In genomic region chr7:136869991-136870798, GRCh38 we compare ENCODE assay signal across 11 cellular contexts. TPM values are rescaled to one million over a fixed set of nuclear protein-coding genes. Genes with fewer than 3 reads are reported as not detected.
A peak's percentile ranks its signal among the peaks of the same experiment; 100 is the strongest.
DNase-seq lines count a peak whose midpoint lies in the region; ATAC-seq and TF ChIP-seq lines count a peak whose summit lies in the region.
"Had no signal": no experiment of that assay in that cellular context is flagged by ENCODE, and none has a peak within 500 bp of the region (broad histone marks: within the 10 kb centered on the region; RNA-seq: fewer than 3 reads in every experiment).

No MANE protein-coding gene starts in this region.

- H3K36me3 ChIP-seq in BE2C: no peaks in the 10 kb centered on the region
- H3K36me3 ChIP-seq in Panc1 (ENCODE audit: control insufficient read depth, insufficient read depth, low read length): no peaks in the 10 kb centered on the region
- H3K36me3 ChIP-seq in gastroesophageal sphincter: no peaks in the 10 kb centered on the region
- H3K36me3 ChIP-seq in neural progenitor cell: no peaks in the 10 kb centered on the region

- TF ChIP-seq CTCF in BE2C (IDR thresholded peaks at IDR 0.05; ENCODE audit: low read depth, low read length) (no peak), Panc1 (IDR thresholded peaks at IDR 0.05) (no peak), gastroesophageal sphincter (IDR thresholded peaks at IDR 0.05) (no peak), neural progenitor cell (IDR thresholded peaks at IDR 0.05) (no peak)

- no peaks in the 10 kb centered on the region for H3K79me2 ChIP-seq in neural progenitor cell (ENCODE audit: low read depth)

- no peak for TF ChIP-seq POLR2A in gastroesophageal sphincter (IDR thresholded peaks at IDR 0.05)

- ATAC-seq in Panc1 (0 out of 2 replicates have a peak, but pooled peaks have one; percentile 45), gastroesophageal sphincter (peak; percentile 18)

- peaks cover 31% of the 10 kb centered on the region for H3K27me3 ChIP-seq in BE2C
- H3K27me3 ChIP-seq in Panc1 (ENCODE audit: control insufficient read depth, insufficient read depth, low read length): peaks cover 2% of the 10 kb centered on the region
- H3K27me3 ChIP-seq in gastroesophageal sphincter: peaks cover 37% of the 10 kb centered on the region
- H3K27me3 ChIP-seq in neural progenitor cell: peaks cover 91% of the 10 kb centered on the region

- no peak for TF ChIP-seq EP300 in gastroesophageal sphincter (IDR thresholded peaks at IDR 0.05)

- H3K4me2 ChIP-seq in neural progenitor cell: peak overlapping the region; percentile 86

- DNase-seq in BE2C (peak; percentile 24), Panc1 (ENCODE audit: low read depth, low spot score) (no peak), neural progenitor cell (ENCODE audit: low spot score) (peak; percentile 48), NCI-H446 (lab: John Stamatoyannopoulos, UW) (no peak), RKO (ENCODE audit: low spot score) (no peak), cerebellum (ENCODE audit: low spot score) (no peak)
- DNase-seq in activated CD4-positive, alpha-beta T cell treated with anti-CD3 and anti-CD28 coated beads, Interleukin-2, amount 50 U/mL, for 48 hours: no peak
- DNase-seq: activated CD4-positive, alpha-beta T cell treated with anti-CD3 and anti-CD28 coated beads for 48 hours; NCI-H774 had no signal

- peak overlapping the region; percentile 90 for H3K4me3 Mint-ChIP-seq in neural progenitor cell

- H3K9me3 Mint-ChIP-seq in neural progenitor cell: no peaks in the 10 kb centered on the region

- peaks cover 37% of the 10 kb centered on the region for H4K20me1 ChIP-seq in neural progenitor cell (ENCODE audit: low read depth)

- peaks cover 7% of the 10 kb centered on the region; the same call in 1 of the 2 replicates for H3K4me1 ChIP-seq in BE2C
- H3K4me1 ChIP-seq in Panc1 (ENCODE audit: control insufficient read depth, insufficient read depth, low read length): no peaks in the 10 kb centered on the region
- H3K4me1 ChIP-seq in gastroesophageal sphincter: peaks cover 0 to 40% (median 26%) of the 10 kb centered on the region in 3 donors
- H3K4me1 ChIP-seq in neural progenitor cell: peaks cover 17% of the 10 kb centered on the region

- CTCF ChIA-PET in Panc1 (lab: Charles Lee): interaction anchor here (0.6 kb wide), 1 partner anchor 1610 kb away, joined by 11 read pairs; no protein-coding TSS in a partner anchor

- peak overlapping the region; percentile 76 for H2AFZ ChIP-seq in neural progenitor cell (replicated peaks)

- BruUV-seq in Panc1 (replicated peaks; lab: Mats Ljungman, UMichigan): no TSS peak

- H3K27me3 Mint-ChIP-seq in neural progenitor cell (ENCODE audit: insufficient read depth, low read depth): peaks cover 47% of the 10 kb centered on the region

- H3F3A ChIP-seq in neural progenitor cell (ENCODE audit: low read depth): no peaks in the 10 kb centered on the region

- intact Hi-C loops in Panc1 (cut with micrococcal nuclease; ENCODE audit: unreplicated experiment): no loop called here

- no peak overlapping the region for H3K27ac Mint-ChIP-seq in neural progenitor cell

- H3K27ac ChIP-seq in Panc1 (ENCODE audit: low read length) (no peak overlapping the region), gastroesophageal sphincter (peak overlapping the region in 2 of 4 donors; percentile 76 to 77), neural progenitor cell (no peak overlapping the region)
- H3K27ac ChIP-seq: HL-60 had no signal

- in situ Hi-C loops in Panc1 (cut with HindIII; ENCODE audit: low pct_unique_long_range_greater_than_20kb, low sequenced_read_pairs): no loop called here

- H3K9ac ChIP-seq in neural progenitor cell: no peak overlapping the region

- peak overlapping the region; percentile 74 for H3K4me3 ChIP-seq in BE2C (ENCODE audit: low read depth, low read length)
- H3K4me3 ChIP-seq in Panc1 (ENCODE audit: low read depth in 2 of 2, low read length in 2 of 2): no peak overlapping the region
- H3K4me3 ChIP-seq in gastroesophageal sphincter: peak overlapping the region; percentile 38 to 62
- peak overlapping the region; percentile 55 for H3K4me3 ChIP-seq in neural progenitor cell

- POLR2A ChIA-PET in Panc1 (lab: Charles Lee): no interaction called here

- H3K9me3 ChIP-seq in BE2C: no peaks in the 10 kb centered on the region
- H3K9me3 ChIP-seq in Panc1 (ENCODE audit: control insufficient read depth, insufficient read depth, low read depth, low read length): no peaks in the 10 kb centered on the region
- H3K9me3 ChIP-seq in gastroesophageal sphincter: no peaks in the 10 kb centered on the region
- H3K9me3 ChIP-seq in neural progenitor cell (ENCODE audit: low read depth): no peaks in the 10 kb centered on the region

- WGBS in gastroesophageal sphincter (ENCODE audit: low coverage in 1 of 2), 2 donors: 0 to 2% methylated on average over 3 to 9 of the region's 48 CpGs

- H3K4me1 Mint-ChIP-seq in neural progenitor cell: peaks cover 17% of the 10 kb centered on the region

- H3K36me3 Mint-ChIP-seq in neural progenitor cell: no peaks in the 10 kb centered on the region

RNA-seq across cellular contexts. Expression of gene CHRM2, which starts 1.7 kb away (rescaled TPM):
- polyA plus RNA-seq in BE2C (2012; ENCODE audit: insufficient read depth, insufficient read length, low read depth): 0.26 TPM
- not detected for total RNA-seq in Panc1 (2021; ENCODE audit: unreplicated experiment)
- not detected for polyA plus RNA-seq in Panc1 (2012; ENCODE audit: insufficient read length)
- 100 to 1,000 TPM in 1 of 4 donors, 10 to 100 TPM in 3; 11.5 to 130 (median 65.3) TPM for total RNA-seq in gastroesophageal sphincter
- total RNA-seq in neural progenitor cell (ENCODE audit: low replicate concordance): not detected in 2 replicates
- total RNA-seq in cerebellum: 3.0 TPM

Comparison
In these comparisons a context has a peak if more than half of its experiments do, and no peak if none do; other contexts are left out.
1. DNase-seq: peak in BE2C (single experiment) and neural progenitor cell (single experiment); none in Panc1 (single experiment), NCI-H446 (0 of 2), RKO (single experiment), activated CD4-positive, alpha-beta T cell treated with anti-CD3 and anti-CD28 coated beads, Interleukin-2, amount 50 U/mL, for 48 hours (0 of 2) and cerebellum (single experiment).
2. H3K4me3 ChIP-seq: peak in BE2C (single experiment), gastroesophageal sphincter (2 of 2) and neural progenitor cell (single experiment); none in Panc1 (0 of 2).